ENCODE assay signal across 8 cellular contexts in genomic region chr20:4083103-4083864, GRCh38.
DNase-seq lines count a peak whose midpoint lies in the region; ATAC-seq and TF ChIP-seq lines count a peak whose summit lies in the region.

No MANE protein-coding gene starts in this region.

- peak overlapping the region; percentile 46 for H3K27ac Mint-ChIP-seq in activated naive CD8-positive, alpha-beta T cell

- no peaks in the 10 kb centered on the region for H3K27me3 Mint-ChIP-seq in activated naive CD8-positive, alpha-beta T cell

- H3K36me3 ChIP-seq in left ventricle myocardium inferior (no peaks in the 10 kb centered on the region), urinary bladder (ENCODE audit: insufficient read depth) (no peaks in the 10 kb centered on the region)

- peaks cover 6% of the 10 kb centered on the region for H3K36me3 Mint-ChIP-seq in activated naive CD8-positive, alpha-beta T cell

- no peak for TF ChIP-seq CTCF in left ventricle myocardium inferior (IDR thresholded peaks at IDR 0.05; ENCODE audit: borderline replicate concordance)

- H3K9me3 ChIP-seq in left ventricle myocardium inferior (replicated peaks) = peaks cover 17% of the 10 kb centered on the region

- H3K27ac ChIP-seq in left ventricle myocardium inferior (replicated peaks) = no peak overlapping the region
- peak overlapping the region; percentile 30 for H3K27ac ChIP-seq in urinary bladder (ENCODE audit: low read depth)

- peaks cover 4% of the 10 kb centered on the region for H3K9me3 Mint-ChIP-seq in activated naive CD8-positive, alpha-beta T cell (ENCODE audit: low read depth)

- intact Hi-C loops in Right ventricle myocardium inferior (cut with DNase I) = no loop called here
- intact Hi-C loops in left ventricle myocardium inferior (cut with micrococcal nuclease) = no loop called here

- ATAC-seq in Right ventricle myocardium inferior = peak; percentile 20

- H3K27me3 ChIP-seq in left ventricle myocardium inferior (ENCODE audit: low read depth) = no peaks in the 10 kb centered on the region

- no peak overlapping the region for H3K4me3 Mint-ChIP-seq in activated naive CD8-positive, alpha-beta T cell

- DNase-seq in Right ventricle myocardium inferior (ENCODE audit: missing footprints) (no peak), left ventricle myocardium inferior (no peak), islet precursor cell (peak; percentile 74), NCI-H774 (lab: John Stamatoyannopoulos, UW) (no peak), SW480 (ENCODE audit: low spot score) (no peak)
- no peak for DNase-seq in activated CD4-positive, CD25-positive, alpha-beta regulatory T cell (lab: John Stamatoyannopoulos, UW)

- no peak overlapping the region for H3K4me3 ChIP-seq in left ventricle myocardium inferior
- no peak overlapping the region for H3K4me3 ChIP-seq in urinary bladder (ENCODE audit: low read depth, low read length)

- peaks cover 44% of the 10 kb centered on the region for H3K4me1 Mint-ChIP-seq in activated naive CD8-positive, alpha-beta T cell (ENCODE audit: low read depth)

- peaks cover 19% of the 10 kb centered on the region for H3K4me1 ChIP-seq in left ventricle myocardium inferior
- H3K4me1 ChIP-seq in urinary bladder (ENCODE audit: insufficient read depth) = no peaks in the 10 kb centered on the region

- WGBS in urinary bladder = 15% methylated on average over 6 of the region's 10 CpGs
